Comparison of ENCODE assay signal across 8 cellular contexts in genomic region chr14:102795060-102795925, GRCh38. TPM values are rescaled to one million over a fixed set of nuclear protein-coding genes. Genes with fewer than 3 reads are reported as not detected.
DNase-seq lines count a peak whose midpoint lies in the region; FAIRE-seq and TF ChIP-seq lines count a peak whose summit lies in the region.

No MANE protein-coding gene starts in this region.

- TF ChIP-seq POLR2A in stomach (IDR thresholded peaks at IDR 0.05) (no peak), esophagus muscularis mucosa (IDR thresholded peaks at IDR 0.05; ENCODE audit: low read depth) (no peak)

- intact Hi-C loops in stomach (cut with DNase I; ENCODE audit: low total_unique reads) = no loop called here
- intact Hi-C loops in esophagus muscularis mucosa (cut with DNase I) = no loop called here

- peak; percentile 39 for DNase-seq in stimulated activated CD4-positive, alpha-beta T cell treated with anti-CD3 and anti-CD28 coated beads, Interleukin-15, amount 100 ng/mL, for 24 hours
- DNase-seq in stimulated activated CD4-positive, alpha-beta T cell treated with anti-CD3 and anti-CD28 coated beads, Interleukin-12 subunit alpha, Interleukin-12 subunit beta, amount 100 ng/mL, for 4 hours = no peak
- DNase-seq in NCI-H2196 (lab: John Stamatoyannopoulos, UW; ENCODE audit: unreplicated experiment) (peak; percentile 45), astrocyte (ENCODE audit: low read depth) (peak; percentile 96), islet precursor cell (peak; percentile 91), stomach (peak; percentile 66), esophagus muscularis mucosa (ENCODE audit: extremely low spot score) (no peak), coronary artery (ENCODE audit: low spot score) (no peak)

- no peaks in the 10 kb centered on the region for H3K9me3 Mint-ChIP-seq in astrocyte (ENCODE audit: unreplicated experiment)

- H3K27ac ChIP-seq in astrocyte (ENCODE audit: low read depth, low read length) (peak overlapping the region; percentile 89), stomach (peak overlapping the region in 3 of 5 donors; percentile 10 to 74 (median 67)), esophagus muscularis mucosa (replicated peaks in 1 of 4) (no peak overlapping the region), coronary artery (no peak overlapping the region)

- H3K9me3 ChIP-seq in astrocyte (ENCODE audit: insufficient read depth, low read depth, low read length) (peaks cover 3% of the 10 kb centered on the region), stomach (no peaks in the 10 kb centered on the region), esophagus muscularis mucosa (no peaks in the 10 kb centered on the region)

- TF ChIP-seq CTCF in astrocyte (IDR thresholded peaks at IDR 0.05; ENCODE audit: insufficient read depth, low read depth, low read length) (peak; percentile 68), stomach (IDR thresholded peaks at IDR 0.05) (no peak), esophagus muscularis mucosa (IDR thresholded peaks at IDR 0.05) (no peak), coronary artery (IDR thresholded peaks at IDR 0.05) (no peak)

- FAIRE-seq in astrocyte (lab: Jason Lieb, UNC) = no peak

- TF ChIP-seq EP300 in stomach (IDR thresholded peaks at IDR 0.05) (no peak), esophagus muscularis mucosa (IDR thresholded peaks at IDR 0.05) (no peak)

- peaks cover 89% of the 10 kb centered on the region for H4K20me1 ChIP-seq in astrocyte (ENCODE audit: insufficient read depth, low read length)

- peak overlapping the region; percentile 73 for H3K4me2 ChIP-seq in astrocyte (ENCODE audit: low read length)

- H2AFZ ChIP-seq in astrocyte (ENCODE audit: low read depth, low read length) = peak overlapping the region; percentile 37

- peaks cover 34% of the 10 kb centered on the region for H3K4me1 Mint-ChIP-seq in astrocyte (ENCODE audit: low read depth, unreplicated experiment)

- H3K36me3 ChIP-seq in astrocyte (ENCODE audit: insufficient read depth, low read length) = no peaks in the 10 kb centered on the region
- H3K36me3 ChIP-seq in stomach = peaks cover 0 to 5% (median 0%) of the 10 kb centered on the region in 4 donors
- no peaks in the 10 kb centered on the region for H3K36me3 ChIP-seq in esophagus muscularis mucosa

- peak overlapping the region; percentile 74 for H3K4me3 Mint-ChIP-seq in astrocyte (ENCODE audit: unreplicated experiment)

- H3K79me2 ChIP-seq in astrocyte (ENCODE audit: insufficient read depth, low read length) = peaks cover 85% of the 10 kb centered on the region

- H3K27ac Mint-ChIP-seq in astrocyte (ENCODE audit: unreplicated experiment) = peak overlapping the region; percentile 100

- H3K9ac ChIP-seq in astrocyte (ENCODE audit: low read length) = peak overlapping the region; percentile 68

- H3K27me3 ChIP-seq in astrocyte (ENCODE audit: insufficient read depth, low read length) = no peaks in the 10 kb centered on the region
- H3K27me3 ChIP-seq in stomach = no peaks in the 10 kb centered on the region
- H3K27me3 ChIP-seq in esophagus muscularis mucosa = no peaks in the 10 kb centered on the region

- peaks cover 2% of the 10 kb centered on the region for H3K36me3 Mint-ChIP-seq in astrocyte (ENCODE audit: low read depth, unreplicated experiment)

- peak overlapping the region; percentile 14 for H3K4me3 ChIP-seq in astrocyte (ENCODE audit: insufficient read depth, low read depth, low read length)
- no peak overlapping the region for H3K4me3 ChIP-seq in stomach
- no peak overlapping the region for H3K4me3 ChIP-seq in esophagus muscularis mucosa
- H3K4me3 ChIP-seq in coronary artery = no peak overlapping the region

- H3K4me1 ChIP-seq in astrocyte (ENCODE audit: insufficient read depth, low read length) = peaks cover 13% of the 10 kb centered on the region
- peaks cover 5 to 26% (median 15%) of the 10 kb centered on the region in 4 donors for H3K4me1 ChIP-seq in stomach
- H3K4me1 ChIP-seq in esophagus muscularis mucosa = peaks cover 0 to 28% (median 23%) of the 10 kb centered on the region in 4 donors

- H3K27me3 Mint-ChIP-seq in astrocyte (ENCODE audit: low read depth, unreplicated experiment) = no peaks in the 10 kb centered on the region

- WGBS in stomach, 5 donors = 46 to 56% (median 50%) methylated on average over 2 of the region's 2 CpGs
- 48% methylated on average over 2 of the region's 2 CpGs for WGBS in esophagus muscularis mucosa

RNA-seq across cellular contexts. Expression of gene TRAF3, which starts 18.0 kb away (rescaled TPM):
- total RNA-seq in astrocyte (25.3 and 25.9 TPM in 2 replicates), stomach (10 to 100 TPM in 1 of 5 donors, 1 to 10 TPM in 4; 4.0 to 30.1 (median 7.5) TPM), esophagus muscularis mucosa (10 to 100 TPM in 3 of 4 donors, 1 to 10 TPM in 1; 9.6 to 19.1 (median 17.5) TPM)
- 1 to 10 TPM; 3.5 to 7.0 (median 3.9) TPM for polyA plus RNA-seq in stomach

Comparison
In these comparisons a context has a peak if more than half of its experiments do, and no peak if none do; other contexts are left out.
1. DNase-seq: peak in stimulated activated CD4-positive, alpha-beta T cell treated with anti-CD3 and anti-CD28 coated beads, Interleukin-15, amount 100 ng/mL, for 24 hours (single experiment), NCI-H2196 (single experiment), astrocyte (single experiment), islet precursor cell (single experiment) and stomach (single experiment); none in stimulated activated CD4-positive, alpha-beta T cell treated with anti-CD3 and anti-CD28 coated beads, Interleukin-12 subunit alpha, Interleukin-12 subunit beta, amount 100 ng/mL, for 4 hours (single experiment), esophagus muscularis mucosa (single experiment) and coronary artery (single experiment).
2. H3K27ac ChIP-seq: peak in astrocyte (single experiment) and stomach (3 of 5); none in esophagus muscularis mucosa (0 of 4) and coronary artery (0 of 2).